ENCODE assay signal across 18 cellular contexts in the genomic region with DNA sequence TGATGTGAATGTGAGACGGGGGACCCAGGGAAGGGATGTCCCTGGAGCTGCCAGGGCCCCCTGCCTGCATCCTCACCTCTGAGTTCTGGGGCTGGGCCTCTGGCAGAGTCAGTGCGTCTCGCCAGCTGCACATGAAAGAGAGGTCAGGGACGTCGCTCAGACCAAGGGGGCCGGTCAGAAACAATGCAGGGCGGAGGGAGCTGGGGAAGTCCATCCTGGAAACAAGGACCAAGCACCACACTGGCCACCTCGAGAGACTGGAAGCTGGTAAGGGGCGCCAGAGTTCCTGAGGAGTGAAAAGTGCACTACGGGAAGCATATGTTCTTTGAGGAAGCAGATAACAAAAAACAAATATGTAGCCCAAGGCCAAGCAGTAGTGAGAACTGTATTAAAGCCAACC. TPM values are rescaled to one million over a fixed set of nuclear protein-coding genes. Genes with fewer than 3 reads are reported as not detected.
DNase-seq lines count a peak whose midpoint lies in the region; ATAC-seq lines count a peak whose summit lies in the region.
"Had no signal": no experiment of that assay in that cellular context is flagged by ENCODE, and none has a peak within 500 bp of the region (broad histone marks: within the 10 kb centered on the region; RNA-seq: fewer than 3 reads in every experiment).

No MANE protein-coding gene starts in this region.

- ATAC-seq in stimulated activated memory B cell treated with anti-CD40 and anti-IgM and Interleukin-4, amounts not matched to agents 10 μg/mL and 1 μg/mL and 100 μg/mL, for 72 hours, result no peak

- no peaks in the 10 kb centered on the region for H3K27me3 Mint-ChIP-seq in activated T-cell treated with anti-CD3 and anti-CD28 coated beads, Interleukin-2, amount 50 U/mL, for 24 hours
- no peaks in the 10 kb centered on the region for H3K27me3 Mint-ChIP-seq in activated T-helper 1 cell treated with anti-CD3 and anti-CD28 coated beads, Interleukin-12 subunit alpha, Interleukin-12 subunit beta, Interleukin-2, Interleukin-4 antibody, amounts not matched to agents 30 ng/mL and 10 ng/mL and 1 ng/mL, durations not matched to agents 14 hours and 24 hours and 36 hours (ENCODE audit: insufficient read depth)
- H3K27me3 Mint-ChIP-seq in stimulated activated memory B cell treated with anti-CD40 and anti-IgM and Interleukin-4, amounts not matched to agents 10 μg/mL and 1 μg/mL and 100 μg/mL, for 72 hours, result no peaks in the 10 kb centered on the region

- H3K27ac ChIP-seq in layer of hippocampus (ENCODE audit: low read depth, low read length), result peak overlapping the region; percentile 27

- no peaks in the 10 kb centered on the region for H3K27me3 ChIP-seq in layer of hippocampus (ENCODE audit: control insufficient read depth, insufficient read depth, low read length)

- intact Hi-C loops in activated T-helper 1 cell treated with anti-CD3 and anti-CD28 coated beads, Interleukin-12 subunit alpha, Interleukin-12 subunit beta, Interleukin-2, Interleukin-4 antibody, amounts not matched to agents 30 ng/mL and 10 ng/mL and 1 ng/mL, durations not matched to agents 14 hours and 24 hours and 36 hours (cut with micrococcal nuclease), result loop anchor here (5.0 to 10.0 kb wide), 2 partner anchors 320 to 377 kb away; a partner anchor contains a TSS

- peaks cover 67% of the 10 kb centered on the region for H3K36me3 Mint-ChIP-seq in activated T-cell treated with anti-CD3 and anti-CD28 coated beads, Interleukin-2, amount 50 U/mL, for 24 hours (ENCODE audit: low read depth)
- peaks cover 19% of the 10 kb centered on the region for H3K36me3 Mint-ChIP-seq in activated T-helper 1 cell treated with anti-CD3 and anti-CD28 coated beads, Interleukin-12 subunit alpha, Interleukin-12 subunit beta, Interleukin-2, Interleukin-4 antibody, amounts not matched to agents 30 ng/mL and 10 ng/mL and 1 ng/mL, durations not matched to agents 14 hours and 24 hours and 36 hours (ENCODE audit: low read depth)
- H3K36me3 Mint-ChIP-seq in stimulated activated memory B cell treated with anti-CD40 and anti-IgM and Interleukin-4, amounts not matched to agents 10 μg/mL and 1 μg/mL and 100 μg/mL, for 72 hours, result peaks cover 45% of the 10 kb centered on the region

- no peak for DNase-seq in activated T-cell treated with anti-CD3 and anti-CD28 coated beads, Interleukin-2, amount 50 U/mL, for 24 hours
- DNase-seq in activated T-cell treated with anti-CD3 and anti-CD28 coated beads, Interleukin-2, amount 50 U/mL, for 48 hours, result no peak
- no peak for DNase-seq in activated T-helper 1 cell treated with anti-CD3 and anti-CD28 coated beads, Interleukin-12 subunit alpha, Interleukin-12 subunit beta, Interleukin-2, Interleukin-4 antibody, amounts not matched to agents 30 ng/mL and 10 ng/mL and 1 ng/mL, durations not matched to agents 14 hours and 24 hours and 36 hours (ENCODE audit: low spot score)
- DNase-seq in 8988T (no peak), NCI-H1436 (lab: John Stamatoyannopoulos, UW) (no peak), HUDEP-2 (lab: John Stamatoyannopoulos, UW; ENCODE audit: unreplicated experiment in 76 of 76) (no peak)
- DNase-seq: activated CD4-positive, alpha-beta T cell treated with anti-CD3 and anti-CD28 coated beads for 1 hour; GDM1; NCI-H1436 treated with DMSO at 0.1 percent for 48 hours; NCI-H524 treated with DMSO at 0.1 percent for 48 hours; occipital lobe; SHP77 treated with DMSO at 0.1 percent for 48 hours; stimulated activated CD4-positive, alpha-beta T cell treated with anti-CD3 and anti-CD28 coated beads, Interleukin-2, amount 100 ng/mL, for 24 hours had no signal

- H3K4me1 Mint-ChIP-seq in activated T-cell treated with anti-CD3 and anti-CD28 coated beads, Interleukin-2, amount 50 U/mL, for 24 hours (ENCODE audit: low read depth), result peaks cover 22% of the 10 kb centered on the region
- peaks cover 6% of the 10 kb centered on the region for H3K4me1 Mint-ChIP-seq in activated T-helper 1 cell treated with anti-CD3 and anti-CD28 coated beads, Interleukin-12 subunit alpha, Interleukin-12 subunit beta, Interleukin-2, Interleukin-4 antibody, amounts not matched to agents 30 ng/mL and 10 ng/mL and 1 ng/mL, durations not matched to agents 14 hours and 24 hours and 36 hours (ENCODE audit: low read depth)
- peaks cover 31% of the 10 kb centered on the region for H3K4me1 Mint-ChIP-seq in stimulated activated memory B cell treated with anti-CD40 and anti-IgM and Interleukin-4, amounts not matched to agents 10 μg/mL and 1 μg/mL and 100 μg/mL, for 72 hours

- H3K9me3 Mint-ChIP-seq in activated T-cell treated with anti-CD3 and anti-CD28 coated beads, Interleukin-2, amount 50 U/mL, for 24 hours, result no peaks in the 10 kb centered on the region
- no peaks in the 10 kb centered on the region for H3K9me3 Mint-ChIP-seq in activated T-helper 1 cell treated with anti-CD3 and anti-CD28 coated beads, Interleukin-12 subunit alpha, Interleukin-12 subunit beta, Interleukin-2, Interleukin-4 antibody, amounts not matched to agents 30 ng/mL and 10 ng/mL and 1 ng/mL, durations not matched to agents 14 hours and 24 hours and 36 hours
- H3K9me3 Mint-ChIP-seq in stimulated activated memory B cell treated with anti-CD40 and anti-IgM and Interleukin-4, amounts not matched to agents 10 μg/mL and 1 μg/mL and 100 μg/mL, for 72 hours, result no peaks in the 10 kb centered on the region

- peak overlapping the region; percentile 48 for H3K27ac Mint-ChIP-seq in activated T-cell treated with anti-CD3 and anti-CD28 coated beads, Interleukin-2, amount 50 U/mL, for 24 hours
- no peak overlapping the region for H3K27ac Mint-ChIP-seq in activated T-helper 1 cell treated with anti-CD3 and anti-CD28 coated beads, Interleukin-12 subunit alpha, Interleukin-12 subunit beta, Interleukin-2, Interleukin-4 antibody, amounts not matched to agents 30 ng/mL and 10 ng/mL and 1 ng/mL, durations not matched to agents 14 hours and 24 hours and 36 hours
- peak overlapping the region; percentile 0 for H3K27ac Mint-ChIP-seq in stimulated activated memory B cell treated with anti-CD40 and anti-IgM and Interleukin-4, amounts not matched to agents 10 μg/mL and 1 μg/mL and 100 μg/mL, for 72 hours

- peak overlapping the region; percentile 96 for H3K4me3 Mint-ChIP-seq in activated T-cell treated with anti-CD3 and anti-CD28 coated beads, Interleukin-2, amount 50 U/mL, for 24 hours
- peak overlapping the region; percentile 95 for H3K4me3 Mint-ChIP-seq in activated T-helper 1 cell treated with anti-CD3 and anti-CD28 coated beads, Interleukin-12 subunit alpha, Interleukin-12 subunit beta, Interleukin-2, Interleukin-4 antibody, amounts not matched to agents 30 ng/mL and 10 ng/mL and 1 ng/mL, durations not matched to agents 14 hours and 24 hours and 36 hours
- peak overlapping the region; percentile 97 for H3K4me3 Mint-ChIP-seq in stimulated activated memory B cell treated with anti-CD40 and anti-IgM and Interleukin-4, amounts not matched to agents 10 μg/mL and 1 μg/mL and 100 μg/mL, for 72 hours

RNA-seq across cellular contexts. Expression of a gene that starts 2.1 kb away (rescaled TPM):
- 67.9 and 74.4 TPM in 2 replicates for total RNA-seq in activated T-helper 1 cell treated with anti-CD3 and anti-CD28 coated beads, Interleukin-12 subunit alpha, Interleukin-12 subunit beta, Interleukin-2, Interleukin-4 antibody, amounts not matched to agents 30 ng/mL and 10 ng/mL and 1 ng/mL, durations not matched to agents 14 hours and 24 hours and 36 hours

RNA-seq across cellular contexts. Expression of a gene that starts 6.2 kb away (rescaled TPM):
- not detected in 2 replicates for total RNA-seq in activated T-helper 1 cell treated with anti-CD3 and anti-CD28 coated beads, Interleukin-12 subunit alpha, Interleukin-12 subunit beta, Interleukin-2, Interleukin-4 antibody, amounts not matched to agents 30 ng/mL and 10 ng/mL and 1 ng/mL, durations not matched to agents 14 hours and 24 hours and 36 hours
- total RNA-seq: epithelial cell of proximal tubule, occipital lobe had no signal

RNA-seq across cellular contexts. Expression of a gene that starts 39.7 kb away (rescaled TPM):
- not detected in 2 replicates for total RNA-seq in activated T-helper 1 cell treated with anti-CD3 and anti-CD28 coated beads, Interleukin-12 subunit alpha, Interleukin-12 subunit beta, Interleukin-2, Interleukin-4 antibody, amounts not matched to agents 30 ng/mL and 10 ng/mL and 1 ng/mL, durations not matched to agents 14 hours and 24 hours and 36 hours
- total RNA-seq: epithelial cell of proximal tubule had no signal

RNA-seq across cellular contexts. Expression of a gene that starts 39.8 kb away (rescaled TPM):
- 19.2 and 23.1 TPM in 2 replicates for total RNA-seq in activated T-helper 1 cell treated with anti-CD3 and anti-CD28 coated beads, Interleukin-12 subunit alpha, Interleukin-12 subunit beta, Interleukin-2, Interleukin-4 antibody, amounts not matched to agents 30 ng/mL and 10 ng/mL and 1 ng/mL, durations not matched to agents 14 hours and 24 hours and 36 hours

RNA-seq across cellular contexts. Expression of a gene that starts 55.0 kb away (rescaled TPM):
- not detected in 2 replicates for total RNA-seq in activated T-helper 1 cell treated with anti-CD3 and anti-CD28 coated beads, Interleukin-12 subunit alpha, Interleukin-12 subunit beta, Interleukin-2, Interleukin-4 antibody, amounts not matched to agents 30 ng/mL and 10 ng/mL and 1 ng/mL, durations not matched to agents 14 hours and 24 hours and 36 hours
- total RNA-seq: aorta, epithelial cell of proximal tubule, occipital lobe, subcutaneous adipose tissue had no signal
